ENCODE assay signal across 1 cellular context in the genomic region with DNA sequence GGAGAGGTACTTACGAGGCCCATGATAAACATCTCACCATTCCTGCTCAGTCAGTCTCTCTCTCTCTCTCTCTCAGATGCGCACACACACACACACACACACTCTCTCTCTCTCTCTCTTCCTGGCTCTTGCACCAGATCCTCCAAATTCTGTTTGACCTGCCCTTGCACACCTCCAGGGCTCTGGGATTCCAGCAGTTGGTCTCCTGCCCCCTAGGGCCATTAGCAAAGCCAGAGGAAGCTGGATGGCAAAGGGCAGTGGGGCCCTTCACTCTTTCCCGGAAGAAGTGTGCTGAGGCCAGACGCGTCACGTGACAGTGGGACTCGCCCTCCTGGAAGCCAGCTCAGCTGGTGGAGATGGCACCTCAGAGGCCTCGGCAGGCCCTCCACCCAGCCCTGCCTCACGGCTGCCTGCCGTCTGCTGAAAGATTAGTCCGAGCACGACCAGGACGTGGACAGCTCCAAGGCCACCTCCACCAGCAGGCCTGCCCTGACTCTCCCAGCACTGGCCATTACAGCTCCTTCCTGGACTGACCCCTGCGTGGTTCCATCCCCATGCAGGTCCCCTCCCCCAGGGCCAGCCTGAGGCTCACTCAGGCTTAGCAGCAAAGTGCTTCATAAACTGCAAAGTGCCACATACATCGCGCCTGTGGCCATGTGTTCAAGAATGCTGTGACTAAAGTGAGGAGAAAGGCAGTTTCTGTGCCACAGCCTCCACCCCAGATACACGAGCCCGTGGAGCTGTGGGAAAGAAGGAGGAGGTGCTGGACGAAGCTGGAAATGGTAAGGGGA.
A peak's percentile ranks its signal among the peaks of the same experiment; 100 is the strongest.
TF ChIP-seq lines count a peak whose summit lies in the region.

No MANE protein-coding gene starts in this region.

TF ChIP-seq in HepG2, 621 proteins besides CTCF, POLR2A, EP300 and RAD21 (continued from another document and continues in another):
- TF ChIP-seq ATAD3A (CRISPR knock-in tag; IDR thresholded peaks at IDR 0.05): no peak
- TF ChIP-seq NKX3-1 (CRISPR knock-in tag; IDR thresholded peaks at IDR 0.05): no peak
- TF ChIP-seq, protein P1, sequence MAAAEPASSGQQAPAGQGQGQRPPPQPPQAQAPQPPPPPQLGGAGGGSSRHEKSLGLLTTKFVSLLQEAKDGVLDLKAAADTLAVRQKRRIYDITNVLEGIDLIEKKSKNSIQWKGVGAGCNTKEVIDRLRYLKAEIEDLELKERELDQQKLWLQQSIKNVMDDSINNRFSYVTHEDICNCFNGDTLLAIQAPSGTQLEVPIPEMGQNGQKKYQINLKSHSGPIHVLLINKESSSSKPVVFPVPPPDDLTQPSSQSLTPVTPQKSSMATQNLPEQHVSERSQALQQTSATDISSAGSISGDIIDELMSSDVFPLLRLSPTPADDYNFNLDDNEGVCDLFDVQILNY (CRISPR knock-in tag; conservative IDR thresholded peaks at IDR 0.05): no peak
- TF ChIP-seq PHF20 (CRISPR knock-in tag; IDR thresholded peaks at IDR 0.05): peak; percentile 73
- TF ChIP-seq ZNF10 (CRISPR knock-in tag; IDR thresholded peaks at IDR 0.05; ENCODE audit: borderline replicate concordance, low read depth): no peak
- TF ChIP-seq ZMAT3 (CRISPR knock-in tag; conservative IDR thresholded peaks at IDR 0.05): peak; percentile 75
- TF ChIP-seq E2F1 (CRISPR knock-in tag; IDR thresholded peaks at IDR 0.05): no peak
- peak; percentile 86 for TF ChIP-seq MED1 (CRISPR knock-in tag; IDR thresholded peaks at IDR 0.05)
- peak; percentile 39; the same call in 1 of the 2 replicates for TF ChIP-seq RBFOX2 (IDR thresholded peaks at IDR 0.05; ENCODE audit: low read depth, low read length)
- TF ChIP-seq ARNTL (CRISPR knock-in tag; IDR thresholded peaks at IDR 0.05): peak; percentile 88
- TF ChIP-seq DDIT3 (CRISPR knock-in tag; IDR thresholded peaks at IDR 0.05): no peak
- TF ChIP-seq ZNF446 (CRISPR knock-in tag; IDR thresholded peaks at IDR 0.05): no peak
- TF ChIP-seq MZF1 (CRISPR knock-in tag; IDR thresholded peaks at IDR 0.05; ENCODE audit: borderline replicate concordance): no peak
- TF ChIP-seq MEF2D (CRISPR knock-in tag; IDR thresholded peaks at IDR 0.05): peak; percentile 65; the same call in 1 of the 2 replicates
- TF ChIP-seq, protein P2, sequence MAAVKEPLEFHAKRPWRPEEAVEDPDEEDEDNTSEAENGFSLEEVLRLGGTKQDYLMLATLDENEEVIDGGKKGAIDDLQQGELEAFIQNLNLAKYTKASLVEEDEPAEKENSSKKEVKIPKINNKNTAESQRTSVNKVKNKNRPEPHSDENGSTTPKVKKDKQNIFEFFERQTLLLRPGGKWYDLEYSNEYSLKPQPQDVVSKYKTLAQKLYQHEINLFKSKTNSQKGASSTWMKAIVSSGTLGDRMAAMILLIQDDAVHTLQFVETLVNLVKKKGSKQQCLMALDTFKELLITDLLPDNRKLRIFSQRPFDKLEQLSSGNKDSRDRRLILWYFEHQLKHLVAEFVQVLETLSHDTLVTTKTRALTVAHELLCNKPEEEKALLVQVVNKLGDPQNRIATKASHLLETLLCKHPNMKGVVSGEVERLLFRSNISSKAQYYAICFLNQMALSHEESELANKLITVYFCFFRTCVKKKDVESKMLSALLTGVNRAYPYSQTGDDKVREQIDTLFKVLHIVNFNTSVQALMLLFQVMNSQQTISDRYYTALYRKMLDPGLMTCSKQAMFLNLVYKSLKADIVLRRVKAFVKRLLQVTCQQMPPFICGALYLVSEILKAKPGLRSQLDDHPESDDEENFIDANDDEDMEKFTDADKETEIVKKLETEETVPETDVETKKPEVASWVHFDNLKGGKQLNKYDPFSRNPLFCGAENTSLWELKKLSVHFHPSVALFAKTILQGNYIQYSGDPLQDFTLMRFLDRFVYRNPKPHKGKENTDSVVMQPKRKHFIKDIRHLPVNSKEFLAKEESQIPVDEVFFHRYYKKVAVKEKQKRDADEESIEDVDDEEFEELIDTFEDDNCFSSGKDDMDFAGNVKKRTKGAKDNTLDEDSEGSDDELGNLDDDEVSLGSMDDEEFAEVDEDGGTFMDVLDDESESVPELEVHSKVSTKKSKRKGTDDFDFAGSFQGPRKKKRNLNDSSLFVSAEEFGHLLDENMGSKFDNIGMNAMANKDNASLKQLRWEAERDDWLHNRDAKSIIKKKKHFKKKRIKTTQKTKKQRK (IDR thresholded peaks at IDR 0.05; ENCODE audit: low read length): no peak
- no peak for TF ChIP-seq ZNF720 (CRISPR knock-in tag; IDR thresholded peaks at IDR 0.05)
- no peak for TF ChIP-seq JARID2 (CRISPR knock-in tag; IDR thresholded peaks at IDR 0.05; ENCODE audit: insufficient replicate concordance)
- TF ChIP-seq TIGD3 (CRISPR knock-in tag; IDR thresholded peaks at IDR 0.05; ENCODE audit: borderline replicate concordance): peak; percentile 65; the same call in 1 of the 2 replicates
- peak; percentile 46 for TF ChIP-seq HNF4G (IDR thresholded peaks at IDR 0.05; ENCODE audit: borderline replicate concordance, low read depth, low read length)
- no peak; the same call in none of the 2 replicates for TF ChIP-seq HNF4G (CRISPR knock-in tag; IDR thresholded peaks at IDR 0.05; ENCODE audit: borderline replicate concordance, low read depth)
- peak; percentile 54; the same call in 1 of the 2 replicates for TF ChIP-seq SP2 (CRISPR knock-in tag; IDR thresholded peaks at IDR 0.05)
- TF ChIP-seq, protein P3, sequence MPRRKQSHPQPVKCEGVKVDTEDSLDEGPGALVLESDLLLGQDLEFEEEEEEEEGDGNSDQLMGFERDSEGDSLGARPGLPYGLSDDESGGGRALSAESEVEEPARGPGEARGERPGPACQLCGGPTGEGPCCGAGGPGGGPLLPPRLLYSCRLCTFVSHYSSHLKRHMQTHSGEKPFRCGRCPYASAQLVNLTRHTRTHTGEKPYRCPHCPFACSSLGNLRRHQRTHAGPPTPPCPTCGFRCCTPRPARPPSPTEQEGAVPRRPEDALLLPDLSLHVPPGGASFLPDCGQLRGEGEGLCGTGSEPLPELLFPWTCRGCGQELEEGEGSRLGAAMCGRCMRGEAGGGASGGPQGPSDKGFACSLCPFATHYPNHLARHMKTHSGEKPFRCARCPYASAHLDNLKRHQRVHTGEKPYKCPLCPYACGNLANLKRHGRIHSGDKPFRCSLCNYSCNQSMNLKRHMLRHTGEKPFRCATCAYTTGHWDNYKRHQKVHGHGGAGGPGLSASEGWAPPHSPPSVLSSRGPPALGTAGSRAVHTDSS (CRISPR knock-in tag; conservative IDR thresholded peaks at IDR 0.05): no peak
- TF ChIP-seq ARNT2 (CRISPR knock-in tag; IDR thresholded peaks at IDR 0.05; ENCODE audit: low read depth): peak; percentile 67
- TF ChIP-seq AKNA (CRISPR knock-in tag; IDR thresholded peaks at IDR 0.05; ENCODE audit: borderline replicate concordance): no peak
- no peak; the same call in 1 of the 2 replicates for TF ChIP-seq ZC3H13 (CRISPR knock-in tag; IDR thresholded peaks at IDR 0.05)
- TF ChIP-seq, protein P4, sequence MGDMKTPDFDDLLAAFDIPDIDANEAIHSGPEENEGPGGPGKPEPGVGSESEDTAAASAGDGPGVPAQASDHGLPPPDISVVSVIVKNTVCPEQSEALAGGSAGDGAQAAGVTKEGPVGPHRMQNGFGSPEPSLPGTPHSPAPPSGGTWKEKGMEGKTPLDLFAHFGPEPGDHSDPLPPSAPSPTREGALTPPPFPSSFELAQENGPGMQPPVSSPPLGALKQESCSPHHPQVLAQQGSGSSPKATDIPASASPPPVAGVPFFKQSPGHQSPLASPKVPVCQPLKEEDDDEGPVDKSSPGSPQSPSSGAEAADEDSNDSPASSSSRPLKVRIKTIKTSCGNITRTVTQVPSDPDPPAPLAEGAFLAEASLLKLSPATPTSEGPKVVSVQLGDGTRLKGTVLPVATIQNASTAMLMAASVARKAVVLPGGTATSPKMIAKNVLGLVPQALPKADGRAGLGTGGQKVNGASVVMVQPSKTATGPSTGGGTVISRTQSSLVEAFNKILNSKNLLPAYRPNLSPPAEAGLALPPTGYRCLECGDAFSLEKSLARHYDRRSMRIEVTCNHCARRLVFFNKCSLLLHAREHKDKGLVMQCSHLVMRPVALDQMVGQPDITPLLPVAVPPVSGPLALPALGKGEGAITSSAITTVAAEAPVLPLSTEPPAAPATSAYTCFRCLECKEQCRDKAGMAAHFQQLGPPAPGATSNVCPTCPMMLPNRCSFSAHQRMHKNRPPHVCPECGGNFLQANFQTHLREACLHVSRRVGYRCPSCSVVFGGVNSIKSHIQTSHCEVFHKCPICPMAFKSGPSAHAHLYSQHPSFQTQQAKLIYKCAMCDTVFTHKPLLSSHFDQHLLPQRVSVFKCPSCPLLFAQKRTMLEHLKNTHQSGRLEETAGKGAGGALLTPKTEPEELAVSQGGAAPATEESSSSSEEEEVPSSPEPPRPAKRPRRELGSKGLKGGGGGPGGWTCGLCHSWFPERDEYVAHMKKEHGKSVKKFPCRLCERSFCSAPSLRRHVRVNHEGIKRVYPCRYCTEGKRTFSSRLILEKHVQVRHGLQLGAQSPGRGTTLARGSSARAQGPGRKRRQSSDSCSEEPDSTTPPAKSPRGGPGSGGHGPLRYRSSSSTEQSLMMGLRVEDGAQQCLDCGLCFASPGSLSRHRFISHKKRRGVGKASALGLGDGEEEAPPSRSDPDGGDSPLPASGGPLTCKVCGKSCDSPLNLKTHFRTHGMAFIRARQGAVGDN (CRISPR knock-in tag; IDR thresholded peaks at IDR 0.05): peak; percentile 98
- no peak for TF ChIP-seq SMARCE1 (IDR thresholded peaks at IDR 0.05; ENCODE audit: borderline replicate concordance)
- no peak for TF ChIP-seq ATF1 (CRISPR knock-in tag; IDR thresholded peaks at IDR 0.05)
- TF ChIP-seq HMGA1 (CRISPR knock-in tag; conservative IDR thresholded peaks at IDR 0.05): no peak
- TF ChIP-seq SNAPC2 (CRISPR knock-in tag; IDR thresholded peaks at IDR 0.05): 0 out of 2 replicates have a peak, but pooled peaks have one; percentile 62
- TF ChIP-seq, protein P5, sequence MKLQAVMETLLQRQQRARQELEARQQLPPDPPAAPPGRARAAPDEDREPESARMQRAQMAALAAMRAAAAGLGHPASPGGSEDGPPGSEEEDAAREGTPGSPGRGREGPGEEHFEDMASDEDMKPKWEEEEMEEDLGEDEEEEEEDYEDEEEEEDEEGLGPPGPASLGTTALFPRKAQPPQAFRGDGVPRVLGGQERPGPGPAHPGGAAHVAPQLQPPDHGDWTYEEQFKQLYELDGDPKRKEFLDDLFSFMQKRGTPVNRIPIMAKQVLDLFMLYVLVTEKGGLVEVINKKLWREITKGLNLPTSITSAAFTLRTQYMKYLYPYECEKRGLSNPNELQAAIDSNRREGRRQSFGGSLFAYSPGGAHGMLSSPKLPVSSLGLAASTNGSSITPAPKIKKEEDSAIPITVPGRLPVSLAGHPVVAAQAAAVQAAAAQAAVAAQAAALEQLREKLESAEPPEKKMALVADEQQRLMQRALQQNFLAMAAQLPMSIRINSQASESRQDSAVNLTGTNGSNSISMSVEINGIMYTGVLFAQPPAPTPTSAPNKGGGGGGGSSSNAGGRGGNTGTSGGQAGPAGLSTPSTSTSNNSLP (IDR thresholded peaks at IDR 0.05; ENCODE audit: low read depth, low read length): no peak
- no peak for TF ChIP-seq MTA3 (CRISPR knock-in tag; IDR thresholded peaks at IDR 0.05)
- peak; percentile 94 for TF ChIP-seq AKAP8 (CRISPR knock-in tag; IDR thresholded peaks at IDR 0.05)
- TF ChIP-seq ZNF775 (CRISPR knock-in tag; IDR thresholded peaks at IDR 0.05; ENCODE audit: borderline replicate concordance): no peak
- peak; percentile 42; the same call in 1 of the 2 replicates for TF ChIP-seq GFI1 (CRISPR knock-in tag; IDR thresholded peaks at IDR 0.05; ENCODE audit: borderline replicate concordance)
- no peak for TF ChIP-seq ZSCAN22 (CRISPR knock-in tag; IDR thresholded peaks at IDR 0.05)
- no peak for TF ChIP-seq SATB2 (CRISPR knock-in tag; IDR thresholded peaks at IDR 0.05)
